Comparison of ENCODE assay signal across 1 cellular context in the genomic region with DNA sequence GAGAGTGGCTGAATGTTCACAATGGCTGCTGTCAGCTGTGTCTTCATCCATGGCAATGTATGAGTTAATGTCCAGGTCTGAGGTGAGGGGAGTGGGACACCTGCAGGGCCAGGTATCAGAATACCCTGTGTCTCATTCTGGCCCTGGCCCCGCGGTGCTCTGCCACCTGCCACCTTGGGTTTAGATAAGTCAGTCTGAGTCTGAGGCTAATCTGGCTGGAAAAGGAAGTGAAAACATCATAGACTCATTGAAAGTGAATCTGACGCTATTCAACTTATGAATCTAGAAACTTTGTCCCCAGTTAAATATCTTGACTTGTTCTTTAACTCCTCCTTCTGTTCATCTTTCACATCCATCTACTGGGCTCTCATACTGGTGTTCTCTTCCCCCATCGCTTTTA.
TF ChIP-seq lines count a peak whose summit lies in the region.

No MANE protein-coding gene starts in this region.

TF ChIP-seq in GM12878, 131 proteins besides CTCF, POLR2A, EP300 and RAD21 (continued from another document and continues in another):
- no peak for TF ChIP-seq CUX1 (IDR thresholded peaks at IDR 0.05; ENCODE audit: insufficient replicate concordance, low read depth, low read length)
- TF ChIP-seq FOXK2 (IDR thresholded peaks at IDR 0.05) = no peak
- TF ChIP-seq, protein P1, sequence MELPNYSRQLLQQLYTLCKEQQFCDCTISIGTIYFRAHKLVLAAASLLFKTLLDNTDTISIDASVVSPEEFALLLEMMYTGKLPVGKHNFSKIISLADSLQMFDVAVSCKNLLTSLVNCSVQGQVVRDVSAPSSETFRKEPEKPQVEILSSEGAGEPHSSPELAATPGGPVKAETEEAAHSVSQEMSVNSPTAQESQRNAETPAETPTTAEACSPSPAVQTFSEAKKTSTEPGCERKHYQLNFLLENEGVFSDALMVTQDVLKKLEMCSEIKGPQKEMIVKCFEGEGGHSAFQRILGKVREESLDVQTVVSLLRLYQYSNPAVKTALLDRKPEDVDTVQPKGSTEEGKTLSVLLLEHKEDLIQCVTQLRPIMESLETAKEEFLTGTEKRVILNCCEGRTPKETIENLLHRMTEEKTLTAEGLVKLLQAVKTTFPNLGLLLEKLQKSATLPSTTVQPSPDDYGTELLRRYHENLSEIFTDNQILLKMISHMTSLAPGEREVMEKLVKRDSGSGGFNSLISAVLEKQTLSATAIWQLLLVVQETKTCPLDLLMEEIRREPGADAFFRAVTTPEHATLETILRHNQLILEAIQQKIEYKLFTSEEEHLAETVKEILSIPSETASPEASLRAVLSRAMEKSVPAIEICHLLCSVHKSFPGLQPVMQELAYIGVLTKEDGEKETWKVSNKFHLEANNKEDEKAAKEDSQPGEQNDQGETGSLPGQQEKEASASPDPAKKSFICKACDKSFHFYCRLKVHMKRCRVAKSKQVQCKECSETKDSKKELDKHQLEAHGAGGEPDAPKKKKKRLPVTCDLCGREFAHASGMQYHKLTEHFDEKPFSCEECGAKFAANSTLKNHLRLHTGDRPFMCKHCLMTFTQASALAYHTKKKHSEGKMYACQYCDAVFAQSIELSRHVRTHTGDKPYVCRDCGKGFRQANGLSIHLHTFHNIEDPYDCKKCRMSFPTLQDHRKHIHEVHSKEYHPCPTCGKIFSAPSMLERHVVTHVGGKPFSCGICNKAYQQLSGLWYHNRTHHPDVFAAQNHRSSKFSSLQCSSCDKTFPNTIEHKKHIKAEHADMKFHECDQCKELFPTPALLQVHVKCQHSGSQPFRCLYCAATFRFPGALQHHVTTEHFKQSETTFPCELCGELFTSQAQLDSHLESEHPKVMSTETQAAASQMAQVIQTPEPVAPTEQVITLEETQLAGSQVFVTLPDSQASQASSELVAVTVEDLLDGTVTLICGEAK (IDR thresholded peaks at IDR 0.05; ENCODE audit: borderline replicate concordance) = no peak
- TF ChIP-seq MYC (IDR thresholded peaks at IDR 0.05; ENCODE audit: insufficient read depth, insufficient read length, insufficient replicate concordance, low read length, severe bottlenecking) = no peak
- TF ChIP-seq, protein P2, sequence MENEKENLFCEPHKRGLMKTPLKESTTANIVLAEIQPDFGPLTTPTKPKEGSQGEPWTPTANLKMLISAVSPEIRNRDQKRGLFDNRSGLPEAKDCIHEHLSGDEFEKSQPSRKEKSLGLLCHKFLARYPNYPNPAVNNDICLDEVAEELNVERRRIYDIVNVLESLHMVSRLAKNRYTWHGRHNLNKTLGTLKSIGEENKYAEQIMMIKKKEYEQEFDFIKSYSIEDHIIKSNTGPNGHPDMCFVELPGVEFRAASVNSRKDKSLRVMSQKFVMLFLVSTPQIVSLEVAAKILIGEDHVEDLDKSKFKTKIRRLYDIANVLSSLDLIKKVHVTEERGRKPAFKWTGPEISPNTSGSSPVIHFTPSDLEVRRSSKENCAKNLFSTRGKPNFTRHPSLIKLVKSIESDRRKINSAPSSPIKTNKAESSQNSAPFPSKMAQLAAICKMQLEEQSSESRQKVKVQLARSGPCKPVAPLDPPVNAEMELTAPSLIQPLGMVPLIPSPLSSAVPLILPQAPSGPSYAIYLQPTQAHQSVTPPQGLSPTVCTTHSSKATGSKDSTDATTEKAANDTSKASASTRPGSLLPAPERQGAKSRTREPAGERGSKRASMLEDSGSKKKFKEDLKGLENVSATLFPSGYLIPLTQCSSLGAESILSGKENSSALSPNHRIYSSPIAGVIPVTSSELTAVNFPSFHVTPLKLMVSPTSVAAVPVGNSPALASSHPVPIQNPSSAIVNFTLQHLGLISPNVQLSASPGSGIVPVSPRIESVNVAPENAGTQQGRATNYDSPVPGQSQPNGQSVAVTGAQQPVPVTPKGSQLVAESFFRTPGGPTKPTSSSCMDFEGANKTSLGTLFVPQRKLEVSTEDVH (IDR thresholded peaks at IDR 0.05; ENCODE audit: low read depth, partially characterized antibody) = no peak
- peak; percentile 51; the same call in 1 of the 2 replicates for TF ChIP-seq ZNF217 (IDR thresholded peaks at IDR 0.05)
- no peak for TF ChIP-seq RELA (IDR thresholded peaks at IDR 0.05; ENCODE audit: borderline replicate concordance, partially characterized antibody)
- TF ChIP-seq NRF1 (conservative IDR thresholded peaks at IDR 0.05; ENCODE audit: low read depth, low read length) = no peak
- no peak for TF ChIP-seq RAD51 (IDR thresholded peaks at IDR 0.05)
- TF ChIP-seq E4F1 (IDR thresholded peaks at IDR 0.05; ENCODE audit: borderline replicate concordance, partially characterized antibody) = no peak
- no peak for TF ChIP-seq PML (IDR thresholded peaks at IDR 0.05; ENCODE audit: low read length)
- no peak for TF ChIP-seq CHD1 (IDR thresholded peaks at IDR 0.05; ENCODE audit: low read depth, low read length)
- TF ChIP-seq EED (IDR thresholded peaks at IDR 0.05; ENCODE audit: low read depth) = peak; percentile 39; the same call in 1 of the 2 replicates
- no peak for TF ChIP-seq FOS (IDR thresholded peaks at IDR 0.05; ENCODE audit: borderline replicate concordance, extremely low read depth, insufficient read length)
- TF ChIP-seq PAX8 (IDR thresholded peaks at IDR 0.05) = no peak
- TF ChIP-seq, protein P3, sequence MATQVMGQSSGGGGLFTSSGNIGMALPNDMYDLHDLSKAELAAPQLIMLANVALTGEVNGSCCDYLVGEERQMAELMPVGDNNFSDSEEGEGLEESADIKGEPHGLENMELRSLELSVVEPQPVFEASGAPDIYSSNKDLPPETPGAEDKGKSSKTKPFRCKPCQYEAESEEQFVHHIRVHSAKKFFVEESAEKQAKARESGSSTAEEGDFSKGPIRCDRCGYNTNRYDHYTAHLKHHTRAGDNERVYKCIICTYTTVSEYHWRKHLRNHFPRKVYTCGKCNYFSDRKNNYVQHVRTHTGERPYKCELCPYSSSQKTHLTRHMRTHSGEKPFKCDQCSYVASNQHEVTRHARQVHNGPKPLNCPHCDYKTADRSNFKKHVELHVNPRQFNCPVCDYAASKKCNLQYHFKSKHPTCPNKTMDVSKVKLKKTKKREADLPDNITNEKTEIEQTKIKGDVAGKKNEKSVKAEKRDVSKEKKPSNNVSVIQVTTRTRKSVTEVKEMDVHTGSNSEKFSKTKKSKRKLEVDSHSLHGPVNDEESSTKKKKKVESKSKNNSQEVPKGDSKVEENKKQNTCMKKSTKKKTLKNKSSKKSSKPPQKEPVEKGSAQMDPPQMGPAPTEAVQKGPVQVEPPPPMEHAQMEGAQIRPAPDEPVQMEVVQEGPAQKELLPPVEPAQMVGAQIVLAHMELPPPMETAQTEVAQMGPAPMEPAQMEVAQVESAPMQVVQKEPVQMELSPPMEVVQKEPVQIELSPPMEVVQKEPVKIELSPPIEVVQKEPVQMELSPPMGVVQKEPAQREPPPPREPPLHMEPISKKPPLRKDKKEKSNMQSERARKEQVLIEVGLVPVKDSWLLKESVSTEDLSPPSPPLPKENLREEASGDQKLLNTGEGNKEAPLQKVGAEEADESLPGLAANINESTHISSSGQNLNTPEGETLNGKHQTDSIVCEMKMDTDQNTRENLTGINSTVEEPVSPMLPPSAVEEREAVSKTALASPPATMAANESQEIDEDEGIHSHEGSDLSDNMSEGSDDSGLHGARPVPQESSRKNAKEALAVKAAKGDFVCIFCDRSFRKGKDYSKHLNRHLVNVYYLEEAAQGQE (IDR thresholded peaks at IDR 0.05; ENCODE audit: low read depth, low read length) = no peak
- TF ChIP-seq BCLAF1 (IDR thresholded peaks at IDR 0.05) = no peak
- 0 out of 2 replicates have a peak, but pooled peaks have one; percentile 15 for TF ChIP-seq BCL11A (IDR thresholded peaks at IDR 0.05; ENCODE audit: low read depth, low read length)
- TF ChIP-seq ATF3 (IDR thresholded peaks at IDR 0.05; ENCODE audit: borderline replicate concordance, extremely low read depth, low read depth, low read length) = no peak
- no peak for TF ChIP-seq HDAC2 (IDR thresholded peaks at IDR 0.05)
- peak; percentile 92 for TF ChIP-seq DPF2 (IDR thresholded peaks at IDR 0.05)
- TF ChIP-seq CREB1 (IDR thresholded peaks at IDR 0.05; ENCODE audit: low read depth) = peak; percentile 52; the same call in 1 of the 2 replicates
- no peak for TF ChIP-seq NR2C2 (IDR thresholded peaks at IDR 0.05; ENCODE audit: borderline replicate concordance, control insufficient read depth, insufficient read length, low read depth)
- peak in 1 of 2 experiments; percentile 61; a peak in 2 of 4 replicates for TF ChIP-seq ETV6 (conservative IDR thresholded peaks at IDR 0.05 in 1 of 2, IDR thresholded peaks at IDR 0.05 in 1 of 2; ENCODE audit: borderline replicate concordance in 1 of 2, low read depth in 1 of 2)
- TF ChIP-seq SP1 (IDR thresholded peaks at IDR 0.05; ENCODE audit: low read depth, low read length) = no peak
- no peak for TF ChIP-seq POLR2AphosphoS5 (IDR thresholded peaks at IDR 0.05; ENCODE audit: low read length)
